In genomic region chr10:22329150-22329549, GRCh38 we compare ENCODE assay signal across 26 cellular contexts. TPM values are rescaled to one million over a fixed set of nuclear protein-coding genes. Genes with fewer than 3 reads are reported as not detected.
"Had no signal": no experiment of that assay in that cellular context is flagged by ENCODE, and none has a peak within 500 bp of the region (broad histone marks: within the 10 kb centered on the region; RNA-seq: fewer than 3 reads in every experiment).

No MANE protein-coding gene starts in this region.

- H3K27ac ChIP-seq: RWPE1 had no signal

- H3K4me2 ChIP-seq: SK-N-SH had no signal

- H3K9ac ChIP-seq: SK-N-SH had no signal

- DNase-seq: IMR-90; MM.1S; NCI-H1092 treated with DMSO at 0.1 percent for 48 hours; NCI-H1436; NCI-H187; NCI-H2029; NCI-H2081 treated with DMSO at 0.1 percent for 48 hours; NCI-H2171; NCI-H226; NCI-H446; NCI-H510A; NCI-H524 treated with DMSO at 0.1 percent for 48 hours; NCI-H69; NCI-H774; NK-92 treated with Interleukin-12 subunit alpha and Interleukin-12 subunit beta, amount 100 ng/mL, for 24 hours; PC-3; SHP77; SK-N-SH; SW 1271; T-cell had no signal

- H3K9me3 ChIP-seq: SK-N-SH had no signal

- H3K4me3 Mint-ChIP-seq: T-cell had no signal

- ATAC-seq: HepG2, Panc1, PC-3, T-cell had no signal

RNA-seq across cellular contexts. Expression of gene SPAG6, which starts 16.1 kb away (rescaled TPM):
- total RNA-seq: HepG2, HT1080, IMR-90, OCI-LY7, SK-MEL-5 had no signal
